5 cellular contexts compared by ENCODE assay signal in the genomic region with DNA sequence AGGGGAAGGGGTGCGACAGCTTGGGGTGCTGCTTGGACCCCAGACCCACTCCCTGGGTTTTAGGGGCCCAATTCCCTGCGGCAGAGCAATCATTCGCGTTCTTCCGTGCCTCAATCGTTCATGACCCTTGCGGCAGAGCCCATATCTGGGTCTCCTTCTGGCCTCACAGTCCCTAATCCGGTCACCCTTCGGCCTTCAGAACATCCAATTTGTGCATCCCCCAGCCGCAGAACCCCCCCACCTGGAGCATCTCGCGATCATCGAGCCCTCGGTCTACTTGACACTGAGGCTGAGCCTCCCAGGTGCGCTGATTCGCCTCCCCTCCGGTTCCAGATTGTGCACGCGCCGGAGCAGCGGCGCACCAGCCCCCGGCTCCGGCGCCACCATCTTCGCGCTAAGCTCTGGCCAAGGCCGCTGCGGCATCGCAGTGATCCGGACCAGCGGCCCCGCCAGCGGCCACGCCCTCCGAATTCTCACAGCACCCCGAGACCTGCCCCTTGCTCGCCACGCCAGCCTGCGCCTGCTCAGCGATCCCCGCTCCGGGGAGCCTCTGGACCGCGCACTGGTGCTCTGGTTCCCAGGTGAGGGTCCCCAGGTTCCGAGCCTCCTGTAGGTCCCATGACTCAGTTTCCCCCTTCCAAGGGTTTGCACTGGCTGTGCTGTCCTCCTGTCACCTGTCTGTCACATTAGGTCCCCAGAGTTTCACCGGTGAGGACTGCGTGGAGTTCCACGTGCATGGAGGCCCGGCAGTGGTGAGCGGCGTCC. TPM values are rescaled to one million over a fixed set of nuclear protein-coding genes. Genes with fewer than 3 reads are reported as not detected.
DNase-seq lines count a peak whose midpoint lies in the region; ATAC-seq and TF ChIP-seq lines count a peak whose summit lies in the region.

No MANE protein-coding gene starts in this region.

- peak overlapping the region; percentile 92 for H3K4me3 ChIP-seq in WI38 (ENCODE audit: low read depth, low read length)
- peak overlapping the region; percentile 85 for H3K4me3 ChIP-seq in iPS-18a (ENCODE audit: low read length)
- peak overlapping the region; percentile 46 to 91 (median 67) for H3K4me3 ChIP-seq in upper lobe of left lung

- peaks cover 12% of the 10 kb centered on the region for H3K4me1 Mint-ChIP-seq in HFFc6 (ENCODE audit: low read depth)

- H3K36me3 Mint-ChIP-seq in HFFc6 (ENCODE audit: low read depth): peaks cover 5% of the 10 kb centered on the region

- ATAC-seq in upper lobe of left lung (ENCODE audit: low FRiP score in 2 of 2): no peak

- H3K27me3 ChIP-seq in iPS-18a (ENCODE audit: control insufficient read depth, insufficient read depth, low read length) (no peaks in the 10 kb centered on the region), upper lobe of left lung (no peaks in the 10 kb centered on the region)

- H3K9me3 ChIP-seq in iPS-18a (ENCODE audit: control insufficient read depth, low read depth, low read length): no peaks in the 10 kb centered on the region
- H3K9me3 ChIP-seq in upper lobe of left lung: no peaks in the 10 kb centered on the region

- H3K9me3 Mint-ChIP-seq in HFFc6: 0 out of 2 replicates have a peak, but pooled peaks cover under 1% of the 10 kb centered on the region

- peak overlapping the region; percentile 94 for H3K4me3 Mint-ChIP-seq in HFFc6

- WGBS in upper lobe of left lung, 2 donors: 9 to 75% methylated on average over 2 to 45 of the region's 52 CpGs

- peaks cover 12% of the 10 kb centered on the region for H3K4me1 ChIP-seq in iPS-18a (ENCODE audit: control insufficient read depth, low read depth, low read length)
- peaks cover 29 to 48% (median 35%) of the 10 kb centered on the region in 4 donors for H3K4me1 ChIP-seq in upper lobe of left lung

- H3K36me3 ChIP-seq in iPS-18a (ENCODE audit: control insufficient read depth, low read depth, low read length) (peaks cover 6% of the 10 kb centered on the region), upper lobe of left lung (peaks cover 0 to 10% (median 4%) of the 10 kb centered on the region in 4 donors)

- H3K27ac ChIP-seq in iPS-18a (ENCODE audit: low read length) (peak overlapping the region; percentile 55), upper lobe of left lung (peak overlapping the region in 3 of 4 donors; percentile 89 to 95 (median 90))

- DNase-seq in HFFc6: no peak
- peak in 1 of 2 donors; percentile 89 for DNase-seq in upper lobe of left lung
- no peak for DNase-seq in anterior cingulate cortex (lab: John Stamatoyannopoulos, UW)

- H3K9ac ChIP-seq in iPS-18a (ENCODE audit: low read length): peak overlapping the region; percentile 71

- peaks cover 2% of the 10 kb centered on the region; the same call in 1 of the 2 replicates for H3K27me3 Mint-ChIP-seq in HFFc6 (ENCODE audit: insufficient read depth)

- peak overlapping the region; percentile 91 for H3K27ac Mint-ChIP-seq in HFFc6

- TF ChIP-seq CTCF in HFFc6 (IDR thresholded peaks at IDR 0.05) (no peak), WI38 (IDR thresholded peaks at IDR 0.05; ENCODE audit: low read depth, low read length) (no peak), upper lobe of left lung (IDR thresholded peaks at IDR 0.05) (no peak)

- no peak for TF ChIP-seq POLR2A in upper lobe of left lung (IDR thresholded peaks at IDR 0.05)

- TF ChIP-seq EP300 in upper lobe of left lung (IDR thresholded peaks at IDR 0.05): no peak

RNA-seq across cellular contexts. Expression of a gene that starts 0.5 kb away (rescaled TPM):
- total RNA-seq in HFFc6 (2021; fragmentation: NEBNext Ultra II Directional; extraction: Animal tissue kit (Norgen Biotek cat#: 25700)): 10 to 100 TPM in 5 of 6 experiments, 1 to 10 TPM in 1; 9.2 to 14.7 (median 13.0) TPM
- 10 to 100 TPM; 14.9 to 95.3 (median 26.4) TPM for total RNA-seq in upper lobe of left lung

RNA-seq across cellular contexts. Expression of a gene that starts 3.2 kb away (rescaled TPM):
- total RNA-seq in HFFc6 (2021; fragmentation: NEBNext Ultra II Directional; extraction: Animal tissue kit (Norgen Biotek cat#: 25700)): 1 to 10 TPM; 4.4 to 6.0 (median 5.0) TPM
- 10 to 100 TPM in 4 of 6 donors, 1 to 10 TPM in 2; 9.0 to 45.1 (median 16.4) TPM for total RNA-seq in upper lobe of left lung

RNA-seq across cellular contexts. Expression of a gene that starts 28.5 kb away (rescaled TPM):
- 10 to 100 TPM; 77.1 to 92.5 (median 83.4) TPM for total RNA-seq in HFFc6 (2021; fragmentation: NEBNext Ultra II Directional; extraction: Animal tissue kit (Norgen Biotek cat#: 25700))
- 10 to 100 TPM; 11.5 to 42.8 (median 28.4) TPM for total RNA-seq in upper lobe of left lung

RNA-seq across cellular contexts. Expression of a gene that starts 32.2 kb away (rescaled TPM):
- 10 to 100 TPM; 43.1 to 56.7 (median 50.4) TPM for total RNA-seq in HFFc6 (2021; fragmentation: NEBNext Ultra II Directional; extraction: Animal tissue kit (Norgen Biotek cat#: 25700))
- 100 to 1,000 TPM in 5 of 6 donors, 10 to 100 TPM in 1; 98.3 to 176 (median 122) TPM for total RNA-seq in upper lobe of left lung

RNA-seq across cellular contexts. Expression of a gene that starts 34.6 kb away (rescaled TPM):
- 1 to 10 TPM; 6.7 to 9.9 (median 8.9) TPM for total RNA-seq in HFFc6 (2021; fragmentation: NEBNext Ultra II Directional; extraction: Animal tissue kit (Norgen Biotek cat#: 25700))
- total RNA-seq in upper lobe of left lung: 10 to 100 TPM; 19.7 to 23.4 (median 21.2) TPM
